1 cellular context compared by ENCODE assay signal in the genomic region with DNA sequence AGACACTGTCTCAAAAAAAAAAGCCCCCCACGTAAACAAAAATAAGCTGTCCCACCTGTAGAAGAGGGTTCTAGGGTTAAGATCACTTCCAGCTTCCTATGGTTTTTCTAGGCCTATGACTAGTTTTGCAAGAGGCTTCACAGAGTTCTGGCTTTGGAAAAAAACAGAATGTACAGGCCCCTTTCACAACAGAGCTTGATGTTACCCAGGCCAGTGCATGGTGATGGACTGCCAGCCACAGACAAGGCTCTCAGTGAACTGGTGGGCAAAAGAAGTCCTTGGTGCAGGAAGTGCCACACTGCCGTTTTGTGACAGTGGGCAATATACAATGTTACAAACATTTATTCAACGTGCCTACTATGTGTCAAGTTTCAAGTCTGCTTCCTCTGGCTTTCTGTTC.
TF ChIP-seq lines count a peak whose summit lies in the region.

No MANE protein-coding gene starts in this region.

TF ChIP-seq in K562, 482 proteins besides CTCF, POLR2A, EP300 and RAD21:
- no peak for TF ChIP-seq RFX1 (IDR thresholded peaks at IDR 0.05)
- TF ChIP-seq ZNF140 (CRISPR knock-in tag; IDR thresholded peaks at IDR 0.05) = no peak
- TF ChIP-seq, protein P1, sequence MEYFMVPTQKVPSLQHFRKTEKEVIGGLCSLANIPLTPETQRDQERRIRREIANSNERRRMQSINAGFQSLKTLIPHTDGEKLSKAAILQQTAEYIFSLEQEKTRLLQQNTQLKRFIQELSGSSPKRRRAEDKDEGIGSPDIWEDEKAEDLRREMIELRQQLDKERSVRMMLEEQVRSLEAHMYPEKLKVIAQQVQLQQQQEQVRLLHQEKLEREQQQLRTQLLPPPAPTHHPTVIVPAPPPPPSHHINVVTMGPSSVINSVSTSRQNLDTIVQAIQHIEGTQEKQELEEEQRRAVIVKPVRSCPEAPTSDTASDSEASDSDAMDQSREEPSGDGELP (CRISPR knock-in tag; IDR thresholded peaks at IDR 0.05; ENCODE audit: borderline replicate concordance) = no peak
- peak; percentile 90 for TF ChIP-seq ZKSCAN1 (IDR thresholded peaks at IDR 0.05; ENCODE audit: low read depth, low read length)
- no peak for TF ChIP-seq ZNF75A (CRISPR knock-in tag; IDR thresholded peaks at IDR 0.05)
- TF ChIP-seq, protein P2, sequence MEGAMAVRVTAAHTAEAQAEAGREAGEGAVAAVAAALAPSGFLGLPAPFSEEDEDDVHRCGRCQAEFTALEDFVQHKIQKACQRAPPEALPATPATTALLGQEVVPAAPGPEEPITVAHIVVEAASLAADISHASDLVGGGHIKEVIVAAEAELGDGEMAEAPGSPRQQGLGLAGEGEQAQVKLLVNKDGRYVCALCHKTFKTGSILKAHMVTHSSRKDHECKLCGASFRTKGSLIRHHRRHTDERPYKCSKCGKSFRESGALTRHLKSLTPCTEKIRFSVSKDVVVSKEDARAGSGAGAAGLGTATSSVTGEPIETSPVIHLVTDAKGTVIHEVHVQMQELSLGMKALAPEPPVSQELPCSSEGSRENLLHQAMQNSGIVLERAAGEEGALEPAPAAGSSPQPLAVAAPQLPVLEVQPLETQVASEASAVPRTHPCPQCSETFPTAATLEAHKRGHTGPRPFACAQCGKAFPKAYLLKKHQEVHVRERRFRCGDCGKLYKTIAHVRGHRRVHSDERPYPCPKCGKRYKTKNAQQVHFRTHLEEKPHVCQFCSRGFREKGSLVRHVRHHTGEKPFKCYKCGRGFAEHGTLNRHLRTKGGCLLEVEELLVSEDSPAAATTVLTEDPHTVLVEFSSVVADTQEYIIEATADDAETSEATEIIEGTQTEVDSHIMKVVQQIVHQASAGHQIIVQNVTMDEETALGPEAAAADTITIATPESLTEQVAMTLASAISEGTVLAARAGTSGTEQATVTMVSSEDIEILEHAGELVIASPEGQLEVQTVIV (CRISPR knock-in tag; IDR thresholded peaks at IDR 0.05; ENCODE audit: borderline replicate concordance) = no peak
- TF ChIP-seq, protein P3, sequence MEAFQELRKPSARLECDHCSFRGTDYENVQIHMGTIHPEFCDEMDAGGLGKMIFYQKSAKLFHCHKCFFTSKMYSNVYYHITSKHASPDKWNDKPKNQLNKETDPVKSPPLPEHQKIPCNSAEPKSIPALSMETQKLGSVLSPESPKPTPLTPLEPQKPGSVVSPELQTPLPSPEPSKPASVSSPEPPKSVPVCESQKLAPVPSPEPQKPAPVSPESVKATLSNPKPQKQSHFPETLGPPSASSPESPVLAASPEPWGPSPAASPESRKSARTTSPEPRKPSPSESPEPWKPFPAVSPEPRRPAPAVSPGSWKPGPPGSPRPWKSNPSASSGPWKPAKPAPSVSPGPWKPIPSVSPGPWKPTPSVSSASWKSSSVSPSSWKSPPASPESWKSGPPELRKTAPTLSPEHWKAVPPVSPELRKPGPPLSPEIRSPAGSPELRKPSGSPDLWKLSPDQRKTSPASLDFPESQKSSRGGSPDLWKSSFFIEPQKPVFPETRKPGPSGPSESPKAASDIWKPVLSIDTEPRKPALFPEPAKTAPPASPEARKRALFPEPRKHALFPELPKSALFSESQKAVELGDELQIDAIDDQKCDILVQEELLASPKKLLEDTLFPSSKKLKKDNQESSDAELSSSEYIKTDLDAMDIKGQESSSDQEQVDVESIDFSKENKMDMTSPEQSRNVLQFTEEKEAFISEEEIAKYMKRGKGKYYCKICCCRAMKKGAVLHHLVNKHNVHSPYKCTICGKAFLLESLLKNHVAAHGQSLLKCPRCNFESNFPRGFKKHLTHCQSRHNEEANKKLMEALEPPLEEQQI (IDR thresholded peaks at IDR 0.05) = no peak
- TF ChIP-seq TEAD1 (CRISPR knock-in tag; IDR thresholded peaks at IDR 0.05) = no peak
